Comparison of ENCODE assay signal across 21 cellular contexts in the genomic region with DNA sequence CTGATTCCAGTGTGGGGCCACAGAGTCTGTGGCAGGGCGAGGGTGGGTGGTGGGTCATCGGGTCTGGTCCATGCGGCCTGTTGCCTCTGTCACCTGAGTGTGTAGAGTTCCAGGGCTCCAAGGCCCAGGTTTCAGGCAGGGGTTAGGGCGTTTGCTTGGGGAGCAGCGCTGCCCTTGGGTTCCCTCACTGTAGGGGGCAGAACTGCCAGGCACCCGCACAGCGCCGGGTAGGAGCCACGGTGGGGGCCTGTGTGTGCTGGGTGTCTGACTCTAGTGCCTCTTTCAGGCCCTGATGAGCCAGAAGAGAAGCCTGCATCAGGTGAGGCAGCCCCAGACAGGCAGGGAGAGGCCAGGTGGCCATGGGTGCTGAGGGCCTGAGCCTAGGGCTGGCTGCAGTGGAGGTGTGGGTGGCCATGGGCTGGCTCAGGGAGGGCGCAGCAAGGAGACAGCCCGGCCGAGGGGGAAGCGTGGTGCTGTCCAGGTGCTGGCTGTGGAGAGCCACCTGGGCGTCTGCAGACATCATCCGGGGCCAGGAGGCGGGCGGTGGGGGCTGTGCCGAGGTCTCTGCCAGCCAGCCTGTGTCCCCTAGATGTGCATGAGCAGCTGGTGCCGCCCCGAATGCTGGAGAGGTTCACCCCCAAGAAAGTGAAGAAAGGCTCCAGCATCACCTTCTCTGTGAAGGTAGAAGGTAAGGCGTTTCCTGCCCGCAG.
A peak's percentile ranks its signal among the peaks of the same experiment; 100 is the strongest.
DNase-seq lines count a peak whose midpoint lies in the region; ATAC-seq and TF ChIP-seq lines count a peak whose summit lies in the region.
"Had no signal": no experiment of that assay in that cellular context is flagged by ENCODE, and none has a peak within 500 bp of the region (broad histone marks: within the 10 kb centered on the region; RNA-seq: fewer than 3 reads in every experiment).

No MANE protein-coding gene starts in this region.

- H2BK5ac ChIP-seq in neuronal stem cell (ENCODE audit: low read length), result no peak overlapping the region

- ATAC-seq in upper lobe of right lung, result no peak
- ATAC-seq: activated T-helper 17 cell treated with anti-CD3 and anti-CD28 coated beads, Interleukin-2, amount 50 U/mL, for 72 hours had no signal

- H3K36me3 Mint-ChIP-seq in activated naive CD4-positive, alpha-beta T cell treated with anti-CD3 and anti-CD28 coated beads, Interleukin-2, amount 10 ng/mL, durations not matched to agents 7 days and 5 days, result no peaks in the 10 kb centered on the region
- H3K36me3 Mint-ChIP-seq in glutamatergic neuron (ENCODE audit: unreplicated experiment), result no peaks in the 10 kb centered on the region
- H3K36me3 Mint-ChIP-seq in Calu3 (ENCODE audit: insufficient read depth, unreplicated experiment), result peaks cover 3% of the 10 kb centered on the region

- intact Hi-C loops in upper lobe of right lung (cut with DNase I) (no loop called here), Calu3 (cut with micrococcal nuclease; ENCODE audit: unreplicated experiment) (no loop called here)

- peak overlapping the region; percentile 44 for H3K9ac ChIP-seq in neuronal stem cell (ENCODE audit: low read depth, low read length, poor library complexity)

- DNase-seq in activated naive CD4-positive, alpha-beta T cell treated with anti-CD3 and anti-CD28 coated beads, Interleukin-2, amount 10 ng/mL, durations not matched to agents 7 days and 5 days, result peak; percentile 18
- DNase-seq in activated naive CD4-positive, alpha-beta T cell (lab: John Stamatoyannopoulos, UW), result no peak
- DNase-seq in glutamatergic neuron (peak; percentile 15), neuronal stem cell (ENCODE audit: low spot score) (no peak), upper lobe of right lung (peak; percentile 53), occipital lobe (lab: John Stamatoyannopoulos, UW) (no peak), Calu3 (no peak)
- DNase-seq: activated CD4-positive, alpha-beta T cell treated with anti-CD3 and anti-CD28 coated beads for 1 hour; effector CD4-positive, alpha-beta T cell; foreskin fibroblast; H7; NCI-H1048; NCI-H187; NCI-H524 treated with DMSO at 0.1 percent for 48 hours; nephron progenitor cell had no signal

- no peak overlapping the region for H3K14ac ChIP-seq in neuronal stem cell (ENCODE audit: low read length)

- H3K27me3 ChIP-seq in neuronal stem cell (ENCODE audit: control insufficient read depth in 3 of 3, insufficient read depth in 3 of 3, low read depth in 1 of 3, low read length in 3 of 3) (peaks cover 0 to 3% (median 0%) of the 10 kb centered on the region in 3 experiments), upper lobe of right lung (no peaks in the 10 kb centered on the region)
- H3K27me3 ChIP-seq: SJCRH30 had no signal

- peaks cover 0 to 16% of the 10 kb centered on the region in 2 donors for H3K36me3 ChIP-seq in neuronal stem cell (replicated peaks in 1 of 2; ENCODE audit: control insufficient read depth in 2 of 2, insufficient read depth in 2 of 2, low read length in 2 of 2)
- H3K36me3 ChIP-seq in upper lobe of right lung, result peaks cover 8% of the 10 kb centered on the region
- H3K36me3 ChIP-seq: prostate gland, SJCRH30 had no signal

- no peak overlapping the region for H2BK15ac ChIP-seq in neuronal stem cell (ENCODE audit: low read length)

- H3K4me1 Mint-ChIP-seq in activated naive CD4-positive, alpha-beta T cell treated with anti-CD3 and anti-CD28 coated beads, Interleukin-2, amount 10 ng/mL, durations not matched to agents 7 days and 5 days, result peaks cover under 1% of the 10 kb centered on the region
- no peaks in the 10 kb centered on the region for H3K4me1 Mint-ChIP-seq in glutamatergic neuron (ENCODE audit: low read depth, unreplicated experiment)
- no peaks in the 10 kb centered on the region for H3K4me1 Mint-ChIP-seq in Calu3 (ENCODE audit: low read depth, unreplicated experiment)
- H3K4me1 Mint-ChIP-seq: activated T-helper 17 cell treated with anti-CD3 and anti-CD28 coated beads, Interleukin-2, amount 50 U/mL, for 72 hours; nephron progenitor cell had no signal

- H3K4me3 Mint-ChIP-seq in activated naive CD4-positive, alpha-beta T cell treated with anti-CD3 and anti-CD28 coated beads, Interleukin-2, amount 10 ng/mL, durations not matched to agents 7 days and 5 days, result no peak overlapping the region
- no peak overlapping the region for H3K4me3 Mint-ChIP-seq in glutamatergic neuron (ENCODE audit: unreplicated experiment)
- no peak overlapping the region for H3K4me3 Mint-ChIP-seq in Calu3 (ENCODE audit: low read depth, unreplicated experiment)
- H3K4me3 Mint-ChIP-seq: activated T-helper 17 cell treated with anti-CD3 and anti-CD28 coated beads, Interleukin-2, amount 50 U/mL, for 72 hours; nephron progenitor cell had no signal

- H3K4ac ChIP-seq in neuronal stem cell (ENCODE audit: low read length), result no peak overlapping the region

- no peak overlapping the region for H3K4me3 ChIP-seq in neuronal stem cell (ENCODE audit: low read length in 2 of 2)
- no peak overlapping the region for H3K4me3 ChIP-seq in upper lobe of right lung
- H3K4me3 ChIP-seq: prostate gland, SJCRH30, skin epidermis had no signal

- no peak overlapping the region for H4K8ac ChIP-seq in neuronal stem cell (ENCODE audit: low read depth, low read length)

- no peaks in the 10 kb centered on the region for H3K4me1 ChIP-seq in neuronal stem cell (ENCODE audit: control insufficient read depth in 2 of 2, insufficient read depth in 1 of 2, low read depth in 1 of 2, low read length in 2 of 2)
- no peaks in the 10 kb centered on the region for H3K4me1 ChIP-seq in upper lobe of right lung
- H3K4me1 ChIP-seq: prostate gland, SJCRH30 had no signal

- no peak overlapping the region for H3K4me2 ChIP-seq in neuronal stem cell (ENCODE audit: insufficient read depth, low read length, poor library complexity, severe bottlenecking)

- H3K18ac ChIP-seq in neuronal stem cell (ENCODE audit: low read length), result no peak overlapping the region

- CTCF ChIA-PET in activated naive CD4-positive, alpha-beta T cell treated with anti-CD3 and anti-CD28 coated beads, Interleukin-2, amount 10 ng/mL, durations not matched to agents 7 days and 5 days (lab: Charles Lee), result no interaction called here
- CTCF ChIA-PET in Calu3 (lab: Charles Lee), result no interaction called here

- no peak overlapping the region for H3K23ac ChIP-seq in neuronal stem cell (ENCODE audit: low read depth, low read length, poor library complexity)

- no CpG with 5 or more reads among the region's 22 CpGs for WGBS in neuronal stem cell (ENCODE audit: extremely low coverage in 2 of 2, insufficient read length in 2 of 2, insufficient replicate concordance in 1 of 2), 2 donors

- no peak overlapping the region for H4K91ac ChIP-seq in neuronal stem cell (ENCODE audit: low read depth, low read length, poor library complexity)

- TF ChIP-seq CTCF in glutamatergic neuron (IDR thresholded peaks at IDR 0.05; ENCODE audit: partially characterized antibody, unreplicated experiment), result no peak
- TF ChIP-seq CTCF in upper lobe of right lung (IDR thresholded peaks at IDR 0.05), result no peak
- no peak for TF ChIP-seq CTCF in Calu3 (IDR thresholded peaks at IDR 0.05; ENCODE audit: unreplicated experiment)

- no peak overlapping the region for H2AFZ ChIP-seq in neuronal stem cell (ENCODE audit: low read length)

- no peaks in the 10 kb centered on the region for H3K79me1 ChIP-seq in neuronal stem cell (ENCODE audit: low read depth, low read length)

- BruUV-seq in Calu3 (replicated peaks; lab: Mats Ljungman, UMichigan), result no TSS peak

- H3K27me3 Mint-ChIP-seq in activated naive CD4-positive, alpha-beta T cell treated with anti-CD3 and anti-CD28 coated beads, Interleukin-2, amount 10 ng/mL, durations not matched to agents 7 days and 5 days, result no peaks in the 10 kb centered on the region
- H3K27me3 Mint-ChIP-seq in glutamatergic neuron (ENCODE audit: unreplicated experiment), result no peaks in the 10 kb centered on the region
- H3K27me3 Mint-ChIP-seq in Calu3 (ENCODE audit: unreplicated experiment), result no peaks in the 10 kb centered on the region
- H3K27me3 Mint-ChIP-seq: activated T-helper 17 cell treated with anti-CD3 and anti-CD28 coated beads, Interleukin-2, amount 50 U/mL, for 72 hours had no signal

- H3K27ac Mint-ChIP-seq in activated naive CD4-positive, alpha-beta T cell treated with anti-CD3 and anti-CD28 coated beads, Interleukin-2, amount 10 ng/mL, durations not matched to agents 7 days and 5 days, result no peak overlapping the region
- H3K27ac Mint-ChIP-seq in glutamatergic neuron (ENCODE audit: unreplicated experiment) (no peak overlapping the region), Calu3 (ENCODE audit: unreplicated experiment) (no peak overlapping the region)
- H3K27ac Mint-ChIP-seq: activated T-helper 17 cell treated with anti-CD3 and anti-CD28 coated beads, Interleukin-2, amount 50 U/mL, for 72 hours had no signal

- H3K9me3 Mint-ChIP-seq in activated naive CD4-positive, alpha-beta T cell treated with anti-CD3 and anti-CD28 coated beads, Interleukin-2, amount 10 ng/mL, durations not matched to agents 7 days and 5 days, result no peaks in the 10 kb centered on the region
- H3K9me3 Mint-ChIP-seq in glutamatergic neuron (ENCODE audit: unreplicated experiment), result no peaks in the 10 kb centered on the region
- no peaks in the 10 kb centered on the region for H3K9me3 Mint-ChIP-seq in Calu3 (ENCODE audit: low read depth, unreplicated experiment)
- H3K9me3 Mint-ChIP-seq: activated T-helper 17 cell treated with anti-CD3 and anti-CD28 coated beads, Interleukin-2, amount 50 U/mL, for 72 hours; nephron progenitor cell had no signal

- no peak overlapping the region for H2AK5ac ChIP-seq in neuronal stem cell (ENCODE audit: low read depth, low read length)

- H3K9me3 ChIP-seq in neuronal stem cell (replicated peaks in 1 of 2; ENCODE audit: control insufficient read depth in 2 of 2, insufficient read depth in 1 of 2, low read depth in 1 of 2, low read length in 2 of 2), result peaks cover 0 to 3% of the 10 kb centered on the region in 2 donors
- H3K9me3 ChIP-seq in upper lobe of right lung, result no peaks in the 10 kb centered on the region
- H3K9me3 ChIP-seq: prostate gland, SJCRH30 had no signal

- H2BK120ac ChIP-seq in neuronal stem cell (ENCODE audit: low read depth, low read length), result no peak overlapping the region

- H3K27ac ChIP-seq in neuronal stem cell (replicated peaks; ENCODE audit: low read length) (no peak overlapping the region), upper lobe of right lung (no peak overlapping the region)
- H3K27ac ChIP-seq: C4-2B, HL-60, prostate gland, SJCRH30, skin epidermis had no signal

- no peak overlapping the region for H2BK12ac ChIP-seq in neuronal stem cell (ENCODE audit: low read length)

Comparison
In these comparisons a context has a peak if more than half of its experiments do, and no peak if none do; other contexts are left out.
1. DNase-seq: peak in activated naive CD4-positive, alpha-beta T cell treated with anti-CD3 and anti-CD28 coated beads, Interleukin-2, amount 10 ng/mL, durations not matched to agents 7 days and 5 days (single experiment), glutamatergic neuron (single experiment) and upper lobe of right lung (single experiment); none in activated naive CD4-positive, alpha-beta T cell (0 of 4), neuronal stem cell (single experiment), occipital lobe (single experiment) and Calu3 (single experiment).